In genomic region chr4:187436251-187436650, GRCh38 we compare ENCODE assay signal across 24 cellular contexts.
"Had no signal": no experiment of that assay in that cellular context is flagged by ENCODE, and none has a peak within 500 bp of the region (broad histone marks: within the 10 kb centered on the region; RNA-seq: fewer than 3 reads in every experiment).

No MANE protein-coding gene starts in this region.

- H3K27me3 ChIP-seq: ascending aorta, body of pancreas, SJCRH30 had no signal

- H3K4me3 ChIP-seq: ascending aorta, body of pancreas, K562, SJCRH30 had no signal

- H3K9me3 ChIP-seq: body of pancreas, SJCRH30 had no signal

- DNase-seq: activated CD4-positive, alpha-beta T cell treated with anti-CD3 and anti-CD28 coated beads for 4 hours; activated CD4-positive, alpha-beta T cell treated with anti-CD3 and anti-CD28 coated beads, Interleukin-2, amount 50 U/mL, for 4 hours; activated CD8-positive, alpha-beta memory T cell treated with anti-CD3 and anti-CD28 coated beads, Interleukin-2, amount 50 U/mL, for 48 hours; activated CD8-positive, alpha-beta T cell treated with anti-CD3 and anti-CD28 coated beads, Interleukin-2, amount 10 ng/mL, durations not matched to agents 7 days and 5 days; activated effector memory CD4-positive, alpha-beta T cell treated with Interleukin-2 at 50 U/mL for 16 hours; activated naive CD4-positive, alpha-beta T cell treated with Interleukin-2 at 50 U/mL for 16 hours; activated naive CD8-positive, alpha-beta T cell treated with anti-CD3 and anti-CD28 coated beads, Interleukin-2, amount 50 U/mL, for 24 hours; activated T-cell treated with anti-CD3 and anti-CD28 coated beads, Interleukin-2, amount 50 U/mL, for 24 hours; amniotic stem cell; body of pancreas; Karpas-422; MM.1S; NCI-H1105 treated with DMSO at 0.1 percent for 48 hours; NCI-H1436 treated with DMSO at 0.1 percent for 48 hours; NCI-H187; NCI-H2081; NCI-H446; NCI-H524; NCI-H82; OCI-M1; RPMI8226; SJCRH30 had no signal

- H3K27ac ChIP-seq: ascending aorta, body of pancreas, SJCRH30 had no signal

- H3K36me3 ChIP-seq: ascending aorta, SJCRH30 had no signal

- H3K4me1 ChIP-seq: ascending aorta, body of pancreas, SJCRH30 had no signal
